34 cellular contexts compared by ENCODE assay signal in the genomic region with DNA sequence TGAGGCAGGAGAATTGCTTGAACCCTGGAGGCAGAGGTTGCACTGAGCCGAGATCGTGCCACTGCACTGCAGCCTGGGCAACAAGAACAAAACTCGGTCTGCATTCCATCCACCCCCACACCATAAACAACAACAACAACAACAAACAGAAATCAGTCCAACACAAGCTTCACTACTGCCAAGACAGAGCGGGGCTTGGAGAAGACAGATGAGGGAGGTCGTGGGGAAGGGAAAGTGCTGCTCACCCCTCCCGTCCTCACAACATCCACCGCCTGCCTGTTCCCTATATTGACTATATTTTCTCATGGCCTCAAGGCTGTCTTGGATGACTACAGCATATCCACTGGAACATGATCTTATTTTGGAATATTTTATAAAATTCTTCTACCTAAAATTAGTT.
"Had no signal": no experiment of that assay in that cellular context is flagged by ENCODE, and none has a peak within 500 bp of the region (broad histone marks: within the 10 kb centered on the region; RNA-seq: fewer than 3 reads in every experiment).

No MANE protein-coding gene starts in this region.

- H3K27me3 Mint-ChIP-seq: activated CD4-positive, alpha-beta memory T cell treated with anti-CD3 and anti-CD28 coated beads for 36 hours; activated CD4-positive, alpha-beta T cell treated with anti-CD3 and anti-CD28 coated beads for 36 hours; activated naive CD4-positive, alpha-beta T cell treated with anti-CD3 and anti-CD28 coated beads, Interleukin-2, amount 50 U/mL, for 24 hours; activated naive CD8-positive, alpha-beta T cell treated with anti-CD3 and anti-CD28 coated beads for 36 hours; activated naive CD8-positive, alpha-beta T cell treated with anti-CD3 and anti-CD28 coated beads, Interleukin-2, amount 50 U/mL, for 24 hours had no signal

- H3K9me3 ChIP-seq: adrenal gland, colonic mucosa, gastrocnemius medialis, heart left ventricle had no signal

- ATAC-seq: activated CD4-positive, alpha-beta T cell treated with anti-CD3 and anti-CD28 coated beads for 36 hours; activated CD8-positive, alpha-beta memory T cell treated with anti-CD3 and anti-CD28 coated beads, Interleukin-2, amount 10 ng/mL, durations not matched to agents 7 days and 5 days; activated CD8-positive, alpha-beta T cell treated with anti-CD3 and anti-CD28 coated beads, Interleukin-2, amount 10 ng/mL, durations not matched to agents 7 days and 5 days; activated naive CD8-positive, alpha-beta T cell treated with anti-CD3 and anti-CD28 coated beads, Interleukin-2, amount 50 U/mL, for 24 hours; esophagus mucosa; gastrocnemius medialis; heart left ventricle had no signal

- FAIRE-seq: endometrium, endothelial cell of umbilical vein had no signal

- H3K27ac Mint-ChIP-seq: activated CD4-positive, alpha-beta memory T cell treated with anti-CD3 and anti-CD28 coated beads for 36 hours; activated CD4-positive, alpha-beta T cell treated with anti-CD3 and anti-CD28 coated beads for 36 hours; activated CD4-positive, alpha-beta T cell treated with anti-CD3 and anti-CD28 coated beads, Interleukin-2, amount 10 ng/mL, durations not matched to agents 24 days and 14 days; activated CD8-positive, alpha-beta memory T cell treated with anti-CD3 and anti-CD28 coated beads, Interleukin-2, amount 10 ng/mL, durations not matched to agents 7 days and 5 days; activated CD8-positive, alpha-beta T cell treated with anti-CD3 and anti-CD28 coated beads, Interleukin-2, amount 10 ng/mL, durations not matched to agents 7 days and 5 days; activated naive CD4-positive, alpha-beta T cell treated with anti-CD3 and anti-CD28 coated beads for 36 hours; activated naive CD4-positive, alpha-beta T cell treated with anti-CD3 and anti-CD28 coated beads, Interleukin-2, amount 50 U/mL, for 24 hours; activated naive CD8-positive, alpha-beta T cell treated with anti-CD3 and anti-CD28 coated beads for 36 hours; activated naive CD8-positive, alpha-beta T cell treated with anti-CD3 and anti-CD28 coated beads, Interleukin-2, amount 50 U/mL, for 24 hours; activated T-helper 1 cell treated with anti-CD3 and anti-CD28 coated beads, Interleukin-12 subunit alpha, Interleukin-12 subunit beta, Interleukin-2, Interleukin-4 antibody, amounts not matched to agents 30 ng/mL and 10 ng/mL and 1 ng/mL, durations not matched to agents 14 hours and 24 hours and 36 hours; activated T-helper 2 cell treated with anti-CD3 and anti-CD28 coated beads, Interferon-gamma antibody, Interleukin-2, Interleukin-4, amounts not matched to agents 10 μg/mL and 5 μg/mL and 100 μg/mL, durations not matched to agents 14 hours and 24 hours and 36 hours had no signal

- H3K27me3 ChIP-seq: adrenal gland, brain microvascular endothelial cell, cardiac muscle cell, colonic mucosa, gastrocnemius medialis, heart left ventricle had no signal

- H3K4me3 ChIP-seq: adrenal gland, cardiac muscle cell, colonic mucosa, gastrocnemius medialis, heart left ventricle had no signal

- H3K27ac ChIP-seq: adrenal gland, brain microvascular endothelial cell, cardiac muscle cell, colonic mucosa, gastrocnemius medialis, heart left ventricle had no signal

- H3K36me3 ChIP-seq: adrenal gland, brain microvascular endothelial cell, cardiac muscle cell, colonic mucosa, gastrocnemius medialis had no signal

- H3K36me3 Mint-ChIP-seq: activated CD4-positive, alpha-beta memory T cell treated with anti-CD3 and anti-CD28 coated beads for 36 hours; activated CD8-positive, alpha-beta memory T cell treated with anti-CD3 and anti-CD28 coated beads, Interleukin-2, amount 10 ng/mL, durations not matched to agents 7 days and 5 days; activated naive CD4-positive, alpha-beta T cell treated with anti-CD3 and anti-CD28 coated beads, Interleukin-2, amount 50 U/mL, for 24 hours; activated naive CD8-positive, alpha-beta T cell treated with anti-CD3 and anti-CD28 coated beads for 36 hours had no signal

- H3K4me1 ChIP-seq: adrenal gland, colonic mucosa, gastrocnemius medialis had no signal

- H3K4me3 Mint-ChIP-seq: activated CD4-positive, alpha-beta memory T cell treated with anti-CD3 and anti-CD28 coated beads for 36 hours; activated CD4-positive, alpha-beta T cell treated with anti-CD3 and anti-CD28 coated beads for 36 hours; activated CD4-positive, alpha-beta T cell treated with anti-CD3 and anti-CD28 coated beads, Interleukin-2, amount 10 ng/mL, durations not matched to agents 24 days and 14 days; activated CD8-positive, alpha-beta memory T cell treated with anti-CD3 and anti-CD28 coated beads, Interleukin-2, amount 10 ng/mL, durations not matched to agents 7 days and 5 days; activated CD8-positive, alpha-beta T cell treated with anti-CD3 and anti-CD28 coated beads, Interleukin-2, amount 10 ng/mL, durations not matched to agents 7 days and 5 days; activated naive CD4-positive, alpha-beta T cell treated with anti-CD3 and anti-CD28 coated beads for 36 hours; activated naive CD4-positive, alpha-beta T cell treated with anti-CD3 and anti-CD28 coated beads, Interleukin-2, amount 50 U/mL, for 24 hours; activated naive CD8-positive, alpha-beta T cell treated with anti-CD3 and anti-CD28 coated beads for 36 hours; activated naive CD8-positive, alpha-beta T cell treated with anti-CD3 and anti-CD28 coated beads, Interleukin-2, amount 50 U/mL, for 24 hours; activated T-helper 1 cell treated with anti-CD3 and anti-CD28 coated beads, Interleukin-12 subunit alpha, Interleukin-12 subunit beta, Interleukin-2, Interleukin-4 antibody, amounts not matched to agents 30 ng/mL and 10 ng/mL and 1 ng/mL, durations not matched to agents 14 hours and 24 hours and 36 hours had no signal

- H3K9me3 Mint-ChIP-seq: activated CD4-positive, alpha-beta memory T cell treated with anti-CD3 and anti-CD28 coated beads for 36 hours; activated CD4-positive, alpha-beta T cell treated with anti-CD3 and anti-CD28 coated beads, Interleukin-2, amount 10 ng/mL, durations not matched to agents 24 days and 14 days; activated naive CD4-positive, alpha-beta T cell treated with anti-CD3 and anti-CD28 coated beads for 36 hours; activated naive CD4-positive, alpha-beta T cell treated with anti-CD3 and anti-CD28 coated beads, Interleukin-2, amount 50 U/mL, for 24 hours; activated naive CD8-positive, alpha-beta T cell treated with anti-CD3 and anti-CD28 coated beads for 36 hours; activated naive CD8-positive, alpha-beta T cell treated with anti-CD3 and anti-CD28 coated beads, Interleukin-2, amount 50 U/mL, for 24 hours; activated T-helper 1 cell treated with anti-CD3 and anti-CD28 coated beads, Interleukin-12 subunit alpha, Interleukin-12 subunit beta, Interleukin-2, Interleukin-4 antibody, amounts not matched to agents 30 ng/mL and 10 ng/mL and 1 ng/mL, durations not matched to agents 14 hours and 24 hours and 36 hours; activated T-helper 2 cell treated with anti-CD3 and anti-CD28 coated beads, Interferon-gamma antibody, Interleukin-2, Interleukin-4, amounts not matched to agents 10 μg/mL and 5 μg/mL and 100 μg/mL, durations not matched to agents 14 hours and 24 hours and 36 hours had no signal

- DNase-seq: activated CD4-positive, alpha-beta memory T cell treated with anti-CD3 and anti-CD28 coated beads for 36 hours; activated CD4-positive, alpha-beta T cell treated with anti-CD3 and anti-CD28 coated beads for 36 hours; activated CD4-positive, alpha-beta T cell treated with anti-CD3 and anti-CD28 coated beads, Interleukin-2, amount 10 ng/mL, durations not matched to agents 24 days and 14 days; activated CD4-positive, CD25-positive, alpha-beta regulatory T cell; activated CD4-positive, CD25-positive, alpha-beta regulatory T cell treated with anti-CD3 and anti-CD28 coated beads, Interleukin-2, amount 50 U/mL, for 72 hours; activated CD8-positive, alpha-beta memory T cell treated with anti-CD3 and anti-CD28 coated beads, Interleukin-2, amount 10 ng/mL, durations not matched to agents 7 days and 5 days; activated CD8-positive, alpha-beta memory T cell treated with anti-CD3 and anti-CD28 coated beads, Interleukin-2, amount 50 U/mL, for 4 hours; activated CD8-positive, alpha-beta T cell treated with anti-CD3 and anti-CD28 coated beads, Interleukin-2, amount 10 ng/mL, durations not matched to agents 7 days and 5 days; activated effector memory CD4-positive, alpha-beta T cell treated with anti-CD3 and anti-CD28 coated beads, Interleukin-2, amount 50 U/mL, for 16 hours; activated naive CD4-positive, alpha-beta T cell treated with anti-CD3 and anti-CD28 coated beads for 36 hours; activated naive CD8-positive, alpha-beta T cell treated with anti-CD3 and anti-CD28 coated beads for 36 hours; activated naive CD8-positive, alpha-beta T cell treated with anti-CD3 and anti-CD28 coated beads, Interleukin-2, amount 50 U/mL, for 24 hours; activated T-cell treated with anti-CD3 and anti-CD28 coated beads, Interleukin-2, amount 50 U/mL, for 1 hour; activated T-cell treated with anti-CD3 and anti-CD28 coated beads, Interleukin-2, amount 50 U/mL, for 48 hours; adrenal gland; amygdala; aorta; brain microvascular endothelial cell; central memory CD4-positive, alpha-beta T cell; cerebellar nuclear complex; colonic mucosa; effector CD8-positive, alpha-beta T cell; foreskin fibroblast; gastrocnemius medialis; glutamatergic neuron; heart left ventricle; T-helper 2 cell had no signal
